29 cellular contexts compared by ENCODE assay signal in genomic region chr1:209104646-209105045, GRCh38.
"Had no signal": no experiment of that assay in that cellular context is flagged by ENCODE, and none has a peak within 500 bp of the region (broad histone marks: within the 10 kb centered on the region; RNA-seq: fewer than 3 reads in every experiment).

No MANE protein-coding gene starts in this region.

- DNase-seq: activated CD4-positive, alpha-beta memory T cell treated with anti-CD3 and anti-CD28 coated beads for 36 hours; activated CD4-positive, alpha-beta T cell treated with anti-CD3 and anti-CD28 coated beads, Interleukin-2, amount 10 ng/mL, durations not matched to agents 24 days and 14 days; activated CD4-positive, CD25-positive, alpha-beta regulatory T cell treated with anti-CD3 and anti-CD28 coated beads, Interleukin-2, amount 50 U/mL, for 72 hours; activated CD8-positive, alpha-beta memory T cell treated with anti-CD3 and anti-CD28 coated beads, Interleukin-2, amount 50 U/mL, for 4 hours; activated gamma-delta T cell; activated naive CD8-positive, alpha-beta T cell treated with anti-CD3 and anti-CD28 coated beads, Interleukin-2, amount 50 U/mL, for 24 hours; activated T-cell treated with anti-CD3 and anti-CD28 coated beads, Interleukin-2, amount 50 U/mL, for 24 hours; amygdala; central memory CD4-positive, alpha-beta T cell; dermis blood vessel endothelial cell; effector CD4-positive, alpha-beta T cell; foreskin melanocyte; heart right ventricle; kidney glomerular epithelial cell; left lung; lower lobe of right lung; mesenchymal stem cell; natural killer cell; occipital lobe; psoas muscle; sigmoid colon; small intestine; stimulated activated CD4-positive, alpha-beta T cell treated with anti-CD3 and anti-CD28 coated beads, Interleukin-4, amount 100 ng/mL, for 24 hours; thyroid gland; upper lobe of left lung had no signal

- FAIRE-seq: small intestine had no signal

- H3K4me3 ChIP-seq: breast epithelium, esophagus muscularis mucosa, heart right ventricle, left lung, lower lobe of right lung, neural progenitor cell, psoas muscle, sigmoid colon, thyroid gland, upper lobe of left lung, vagina had no signal
